Comparison of ENCODE assay signal across 14 cellular contexts in the genomic region with DNA sequence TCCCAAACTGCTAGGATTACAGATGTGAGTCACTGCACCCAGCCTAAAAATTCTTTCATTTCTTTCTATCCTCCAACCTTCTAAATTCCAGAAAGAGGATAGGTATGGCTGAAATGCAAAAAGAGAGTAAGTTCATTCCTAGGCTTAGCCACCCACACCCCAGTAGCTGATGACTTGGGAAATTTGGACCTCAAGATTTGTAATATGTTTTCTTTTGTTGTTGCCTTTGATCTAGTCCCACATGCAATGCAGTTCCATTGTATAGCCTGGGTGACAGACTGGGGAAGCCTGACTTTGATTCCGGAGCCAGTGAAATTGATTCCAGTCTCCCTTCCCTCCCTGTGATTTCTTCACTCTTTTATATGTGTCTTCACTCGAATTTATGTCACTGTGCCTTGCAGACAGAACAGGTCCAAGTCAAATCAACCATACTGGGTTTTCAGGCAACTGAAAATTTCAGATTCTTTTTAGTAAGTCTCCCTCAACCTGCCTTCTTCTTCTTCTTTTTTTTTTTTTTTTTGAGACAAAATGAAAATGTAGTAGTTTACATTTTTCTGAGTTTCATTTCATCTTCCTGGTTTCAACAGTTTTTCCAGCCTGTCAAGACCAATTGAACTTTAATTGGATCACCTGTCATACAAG.
DNase-seq lines count a peak whose midpoint lies in the region; ATAC-seq, FAIRE-seq and TF ChIP-seq lines count a peak whose summit lies in the region.
"Had no signal": no experiment of that assay in that cellular context is flagged by ENCODE, and none has a peak within 500 bp of the region (broad histone marks: within the 10 kb centered on the region; RNA-seq: fewer than 3 reads in every experiment).

No MANE protein-coding gene starts in this region.

- intact Hi-C loops in posterior vena cava (cut with DNase I) = no loop called here

- no peaks in the 10 kb centered on the region for H3K79me1 ChIP-seq in H1 (ENCODE audit: low read depth, low read length)

- H3K4me1 ChIP-seq in H1 (replicated peaks in 1 of 4; ENCODE audit: control insufficient read depth in 3 of 4, insufficient read depth in 4 of 4, low read length in 3 of 4) = no peaks in the 10 kb centered on the region; a peak in 1 of 7 replicates

- no peak overlapping the region for H3K4ac ChIP-seq in H1 (replicated peaks; ENCODE audit: insufficient read length, low read depth, low read length)

- H4K8ac ChIP-seq in H1 (ENCODE audit: extremely low read depth, insufficient read depth, low read length) = no peak overlapping the region

- H3K23ac ChIP-seq in H1 (ENCODE audit: insufficient read length) = no peak overlapping the region

- peak; percentile 24 to 39 for ATAC-seq in activated T-cell treated with anti-CD3 and anti-CD28 coated beads, Interleukin-2, amount 50 U/mL, for 72 hours (replicated peaks in 1 of 2)
- ATAC-seq in stimulated activated naive B cell treated with anti-CD40 and anti-IgM and Interleukin-4, amounts not matched to agents 10 μg/mL and 1 μg/mL and 100 μg/mL, for 72 hours (replicated peaks) = peak; percentile 5 to 29
- ATAC-seq in HG03342 (IDR thresholded peaks at IDR 0.05; ENCODE audit: unreplicated experiment) (no peak), HG03442 (IDR thresholded peaks at IDR 0.05; ENCODE audit: unreplicated experiment) (no peak)
- ATAC-seq: HCT116 had no signal

- no peaks in the 10 kb centered on the region for H3K36me3 ChIP-seq in H1 (ENCODE audit: control insufficient read depth in 2 of 4, insufficient read depth in 4 of 4, low read length in 3 of 4)
- H3K36me3 ChIP-seq: esophagus squamous epithelium, vagina had no signal

- no peak overlapping the region for H4K5ac ChIP-seq in H1 (ENCODE audit: insufficient read length, low read depth, low read length)

- CTCF ChIA-PET in H1 (lab: Charles Lee; ENCODE audit: partially characterized antibody) = interaction anchor here (1.3 to 3.6 kb wide), 2 partner anchors 11 to 62 kb away, joined by 3 to 14 read pairs; no protein-coding TSS in a partner anchor

- H3K4me1 Mint-ChIP-seq in activated T-cell treated with anti-CD3 and anti-CD28 coated beads, Interleukin-2, amount 50 U/mL, for 72 hours (ENCODE audit: low read depth) = peaks cover 43% of the 10 kb centered on the region
- H3K4me1 Mint-ChIP-seq in stimulated activated naive B cell treated with anti-CD40 and anti-IgM and Interleukin-4, amounts not matched to agents 10 μg/mL and 1 μg/mL and 100 μg/mL, for 72 hours = peaks cover 26 to 48% of the 10 kb centered on the region in 2 donors

- H4K20me1 ChIP-seq in H1 (replicated peaks in 1 of 2; ENCODE audit: control insufficient read depth in 1 of 2, insufficient read depth in 2 of 2, low read length in 2 of 2) = no peaks in the 10 kb centered on the region

- no peak for DNase-seq in activated T-cell treated with anti-CD3 and anti-CD28 coated beads, Interleukin-2, amount 50 U/mL, for 72 hours
- DNase-seq in activated T-cell treated with anti-CD3 and anti-CD28 coated beads for 4 hours (no peak), MV-4-11 (lab: John Stamatoyannopoulos, UW) (peak; percentile 36), H1 (ENCODE audit: low read depth in 1 of 2, low spot score in 2 of 2) (no peak), posterior vena cava (ENCODE audit: low spot score) (no peak)
- no peak for DNase-seq in stimulated activated naive B cell treated with anti-CD40 and anti-IgM and Interleukin-4, amounts not matched to agents 10 μg/mL and 1 μg/mL and 100 μg/mL, for 72 hours
- DNase-seq: activated naive CD4-positive, alpha-beta T cell treated with anti-CD3 and anti-CD28 coated beads for 36 hours; esophagus squamous epithelium; SK-N-SH had no signal

- no peak for TF ChIP-seq CTCF in H1 (IDR thresholded peaks at IDR 0.05; ENCODE audit: control extremely low read depth in 1 of 3, insufficient read depth in 1 of 3, low read depth in 1 of 3, low read length in 3 of 3)

- POLR2A ChIA-PET in H1 (lab: Charles Lee; ENCODE audit: partially characterized antibody) = no interaction called here

- H3K27me3 ChIP-seq in H1 (replicated peaks in 1 of 4; ENCODE audit: control insufficient read depth in 3 of 4, extremely low read depth in 1 of 4, insufficient read depth in 3 of 4, low read length in 3 of 4) = no peaks in the 10 kb centered on the region
- H3K27me3 ChIP-seq: vagina had no signal

- TF ChIP-seq RAD21 in H1 (IDR thresholded peaks at IDR 0.05 in 1 of 2, conservative IDR thresholded peaks at IDR 0.05 in 1 of 2; ENCODE audit: low read depth in 2 of 2, low read length in 2 of 2) = no peak

- peaks cover 13% of the 10 kb centered on the region for H3K27me3 Mint-ChIP-seq in activated T-cell treated with anti-CD3 and anti-CD28 coated beads, Interleukin-2, amount 50 U/mL, for 72 hours (ENCODE audit: low read depth)
- H3K27me3 Mint-ChIP-seq in stimulated activated naive B cell treated with anti-CD40 and anti-IgM and Interleukin-4, amounts not matched to agents 10 μg/mL and 1 μg/mL and 100 μg/mL, for 72 hours = peaks cover 15 to 30% of the 10 kb centered on the region in 2 donors

- no peaks in the 10 kb centered on the region for H3K79me2 ChIP-seq in H1 (ENCODE audit: control insufficient read depth in 1 of 2, insufficient read depth in 2 of 2, low read length in 2 of 2)

- no peak overlapping the region for H3K4me3 ChIP-seq in H1 (ENCODE audit: extremely low read depth in 1 of 4, insufficient read depth in 2 of 4, low read depth in 3 of 4, low read length in 4 of 4)
- H3K4me3 ChIP-seq: esophagus squamous epithelium, lung, vagina had no signal

- no peak overlapping the region for H3K27ac ChIP-seq in H1 (ENCODE audit: low read depth, low read length)
- H3K27ac ChIP-seq: vagina had no signal

- H3K14ac ChIP-seq in H1 (ENCODE audit: insufficient read length) = no peak overlapping the region

- no peak overlapping the region for H2BK120ac ChIP-seq in H1 (replicated peaks; ENCODE audit: low read depth, low read length)

- no peak overlapping the region for H3K4me2 ChIP-seq in H1 (ENCODE audit: insufficient read depth in 1 of 2, low read depth in 2 of 2, low read length in 2 of 2)
- H3K4me2 ChIP-seq: SK-N-SH had no signal

- H3K9ac ChIP-seq in H1 (replicated peaks in 1 of 4; ENCODE audit: extremely low read depth in 1 of 4, low read depth in 3 of 4, low read length in 3 of 4) = no peak overlapping the region
- H3K9ac ChIP-seq: SK-N-SH had no signal

- no peak overlapping the region for H4K91ac ChIP-seq in H1 (replicated peaks; ENCODE audit: insufficient read length, low read length)

- no peak overlapping the region for H2BK15ac ChIP-seq in H1 (ENCODE audit: low read length)

- H3K18ac ChIP-seq in H1 (ENCODE audit: extremely low read depth, low read length) = no peak overlapping the region

- H3K56ac ChIP-seq in H1 (replicated peaks; ENCODE audit: insufficient read length, low read depth, low read length) = no peak overlapping the region

- H2AFZ ChIP-seq in H1 (ENCODE audit: low read length) = peak overlapping the region; percentile 69; the same call in 1 of the 2 replicates

- no peak overlapping the region; the same call in 1 of the 2 replicates for H2BK20ac ChIP-seq in H1 (ENCODE audit: low read length)

- peaks cover 5 to 8% of the 10 kb centered on the region in 2 donors for H3K36me3 Mint-ChIP-seq in activated T-cell treated with anti-CD3 and anti-CD28 coated beads, Interleukin-2, amount 50 U/mL, for 72 hours (ENCODE audit: insufficient read depth in 2 of 2)
- peaks cover 0 to 2% of the 10 kb centered on the region in 2 donors for H3K36me3 Mint-ChIP-seq in stimulated activated naive B cell treated with anti-CD40 and anti-IgM and Interleukin-4, amounts not matched to agents 10 μg/mL and 1 μg/mL and 100 μg/mL, for 72 hours

- TF ChIP-seq POLR2A in H1 (IDR thresholded peaks at IDR 0.05; ENCODE audit: control extremely low read depth in 1 of 2, low read depth in 2 of 2, low read length in 2 of 2) = no peak

- H3K23me2 ChIP-seq in H1 (ENCODE audit: low read depth, low read length) = no peaks in the 10 kb centered on the region

- H3K27ac Mint-ChIP-seq in activated T-cell treated with anti-CD3 and anti-CD28 coated beads, Interleukin-2, amount 50 U/mL, for 72 hours = peak overlapping the region; percentile 94
- H3K27ac Mint-ChIP-seq in stimulated activated naive B cell treated with anti-CD40 and anti-IgM and Interleukin-4, amounts not matched to agents 10 μg/mL and 1 μg/mL and 100 μg/mL, for 72 hours = peak overlapping the region; percentile 48
- H3K27ac Mint-ChIP-seq: activated naive CD4-positive, alpha-beta T cell treated with anti-CD3 and anti-CD28 coated beads for 36 hours had no signal

- TF ChIP-seq EP300 in H1 (IDR thresholded peaks at IDR 0.05; ENCODE audit: borderline replicate concordance in 1 of 2, low read depth in 2 of 2, low read length in 2 of 2) = no peak

- H2BK12ac ChIP-seq in H1 (ENCODE audit: low read depth, low read length) = no peak overlapping the region

- no peaks in the 10 kb centered on the region; a peak in 1 of 4 replicates for H3K9me3 ChIP-seq in H1 (ENCODE audit: insufficient read depth in 2 of 2, low read depth in 1 of 2, low read length in 1 of 2)
- H3K9me3 ChIP-seq: esophagus squamous epithelium, SK-N-SH, vagina had no signal

- H2AK5ac ChIP-seq in H1 (ENCODE audit: low read depth, low read length) = no peak overlapping the region

- FAIRE-seq in H1 (lab: Jason Lieb, UNC) = no peak

- 84% methylated on average over 2 of the region's 2 CpGs; no CpG with 5 or more reads in 1 of the 2 experiments for WGBS in H1 (ENCODE audit: extremely low coverage in 1 of 2, insufficient coverage in 1 of 2, insufficient read length in 1 of 2, insufficient replicate concordance in 2 of 2, low coverage in 1 of 2, low lambda C conversion rate in 2 of 2, missing lambda C conversion rate in 1 of 2), 2 experiments

- H3K9me3 Mint-ChIP-seq in activated T-cell treated with anti-CD3 and anti-CD28 coated beads, Interleukin-2, amount 50 U/mL, for 72 hours = peaks cover 0 to 1% of the 10 kb centered on the region in 2 donors
- H3K9me3 Mint-ChIP-seq in stimulated activated naive B cell treated with anti-CD40 and anti-IgM and Interleukin-4, amounts not matched to agents 10 μg/mL and 1 μg/mL and 100 μg/mL, for 72 hours = peaks cover 0 to under 1% of the 10 kb centered on the region in 2 donors
- H3K9me3 Mint-ChIP-seq: activated naive CD4-positive, alpha-beta T cell treated with anti-CD3 and anti-CD28 coated beads for 36 hours had no signal

- no peak overlapping the region for H2BK5ac ChIP-seq in H1 (ENCODE audit: low read depth, low read length)

- H3K4me3 Mint-ChIP-seq in activated T-cell treated with anti-CD3 and anti-CD28 coated beads, Interleukin-2, amount 50 U/mL, for 72 hours = peak overlapping the region; percentile 62 to 84
- H3K4me3 Mint-ChIP-seq in stimulated activated naive B cell treated with anti-CD40 and anti-IgM and Interleukin-4, amounts not matched to agents 10 μg/mL and 1 μg/mL and 100 μg/mL, for 72 hours = peak overlapping the region in 1 of 2 donors; percentile 73
- H3K4me3 Mint-ChIP-seq: activated naive CD4-positive, alpha-beta T cell treated with anti-CD3 and anti-CD28 coated beads for 36 hours had no signal

TF ChIP-seq in H1, 55 proteins besides CTCF, POLR2A, EP300 and RAD21 (continues in another document):
- TF ChIP-seq EZH2 (IDR thresholded peaks at IDR 0.05; ENCODE audit: low read depth, low read length, severe bottlenecking) = no peak

Comparison
In these comparisons a context has a peak if more than half of its experiments do, and no peak if none do; other contexts are left out.
1. ATAC-seq: peak in activated T-cell treated with anti-CD3 and anti-CD28 coated beads, Interleukin-2, amount 50 U/mL, for 72 hours (2 of 2) and stimulated activated naive B cell treated with anti-CD40 and anti-IgM and Interleukin-4, amounts not matched to agents 10 μg/mL and 1 μg/mL and 100 μg/mL, for 72 hours (2 of 2); none in HG03342 (single experiment) and HG03442 (single experiment).